In the genomic region with DNA sequence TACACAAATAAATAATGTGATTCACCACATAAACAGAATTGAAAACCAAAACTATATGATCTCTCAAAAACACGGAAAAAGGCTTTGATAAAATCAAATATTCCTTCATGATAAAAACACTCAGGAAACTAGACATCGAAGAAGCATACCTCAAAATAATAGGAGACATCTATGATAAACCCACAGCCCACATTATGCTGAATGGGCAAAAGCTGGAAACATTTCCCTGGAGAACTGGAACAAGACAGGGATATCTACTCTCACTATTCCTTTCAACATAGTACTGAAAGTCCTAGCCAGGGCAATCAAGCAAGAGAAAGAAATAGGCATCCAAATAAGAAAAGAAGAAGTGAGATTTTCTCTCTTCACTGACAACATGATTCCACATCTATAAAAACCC, we compare ENCODE assay signal across 4 cellular contexts.
TF ChIP-seq lines count a peak whose summit lies in the region.

No MANE protein-coding gene starts in this region.

TF ChIP-seq in HepG2, 621 proteins besides CTCF, POLR2A, EP300 and RAD21 (continues in another document):
- no peak for TF ChIP-seq U2AF2 (IDR thresholded peaks at IDR 0.05; ENCODE audit: low read depth, low read length)
- no peak for TF ChIP-seq MAZ (IDR thresholded peaks at IDR 0.05; ENCODE audit: borderline replicate concordance, low read depth, low read length)
- TF ChIP-seq MAZ (CRISPR knock-in tag; IDR thresholded peaks at IDR 0.05; ENCODE audit: low read depth) = no peak
- TF ChIP-seq MTF2 (CRISPR knock-in tag; IDR thresholded peaks at IDR 0.05; ENCODE audit: borderline replicate concordance) = no peak
- no peak for TF ChIP-seq CEBPG (CRISPR knock-in tag; IDR thresholded peaks at IDR 0.05)
- no peak for TF ChIP-seq ESRRA (CRISPR knock-in tag; IDR thresholded peaks at IDR 0.05; ENCODE audit: low read depth)
- no peak for TF ChIP-seq FOXA1 (IDR thresholded peaks at IDR 0.05)
- TF ChIP-seq FOXA1 (CRISPR knock-in tag; IDR thresholded peaks at IDR 0.05) = no peak
- no peak for TF ChIP-seq ZFP36L2 (CRISPR knock-in tag; IDR thresholded peaks at IDR 0.05)
- TF ChIP-seq RBM22 (optimal IDR thresholded peaks at IDR 0.05; ENCODE audit: low read length) = no peak
- no peak for TF ChIP-seq ZZZ3 (CRISPR knock-in tag; IDR thresholded peaks at IDR 0.05; ENCODE audit: borderline replicate concordance)
- no peak for TF ChIP-seq STAT5B (CRISPR knock-in tag; IDR thresholded peaks at IDR 0.05)
- TF ChIP-seq, protein P1, sequence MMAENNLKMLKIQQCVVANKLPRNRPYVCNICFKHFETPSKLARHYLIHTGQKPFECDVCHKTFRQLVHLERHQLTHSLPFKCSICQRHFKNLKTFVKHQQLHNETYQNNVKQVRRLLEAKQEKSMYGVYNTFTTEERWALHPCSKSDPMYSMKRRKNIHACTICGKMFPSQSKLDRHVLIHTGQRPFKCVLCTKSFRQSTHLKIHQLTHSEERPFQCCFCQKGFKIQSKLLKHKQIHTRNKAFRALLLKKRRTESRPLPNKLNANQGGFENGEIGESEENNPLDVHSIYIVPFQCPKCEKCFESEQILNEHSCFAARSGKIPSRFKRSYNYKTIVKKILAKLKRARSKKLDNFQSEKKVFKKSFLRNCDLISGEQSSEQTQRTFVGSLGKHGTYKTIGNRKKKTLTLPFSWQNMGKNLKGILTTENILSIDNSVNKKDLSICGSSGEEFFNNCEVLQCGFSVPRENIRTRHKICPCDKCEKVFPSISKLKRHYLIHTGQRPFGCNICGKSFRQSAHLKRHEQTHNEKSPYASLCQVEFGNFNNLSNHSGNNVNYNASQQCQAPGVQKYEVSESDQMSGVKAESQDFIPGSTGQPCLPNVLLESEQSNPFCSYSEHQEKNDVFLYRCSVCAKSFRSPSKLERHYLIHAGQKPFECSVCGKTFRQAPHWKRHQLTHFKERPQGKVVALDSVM (CRISPR knock-in tag; IDR thresholded peaks at IDR 0.05) = no peak
- no peak for TF ChIP-seq HOXA7 (CRISPR knock-in tag; IDR thresholded peaks at IDR 0.05)

TF ChIP-seq in A549, 52 proteins besides CTCF, POLR2A, EP300 and RAD21:
- TF ChIP-seq MAFK (IDR thresholded peaks at IDR 0.05; ENCODE audit: partially characterized antibody) = peak; percentile 72
- no peak for TF ChIP-seq NR3C1 (IDR thresholded peaks at IDR 0.05)

TF ChIP-seq in GM23338, 12 proteins besides CTCF, POLR2A, EP300 and RAD21:
- no peak for TF ChIP-seq ETS1 (IDR thresholded peaks at IDR 0.05)
- TF ChIP-seq STAT1 (IDR thresholded peaks at IDR 0.05; ENCODE audit: unreplicated experiment) = no peak
- TF ChIP-seq ZNF114 (CRISPR knock-in tag; IDR thresholded peaks at IDR 0.05) = no peak
- TF ChIP-seq EZH2phosphoT487 (IDR thresholded peaks at IDR 0.05; ENCODE audit: unreplicated experiment) = no peak
- TF ChIP-seq EZH2 (IDR thresholded peaks at IDR 0.05; ENCODE audit: low read depth, unreplicated experiment) = no peak
- no peak for TF ChIP-seq ZNF331 (CRISPR knock-in tag; IDR thresholded peaks at IDR 0.05; ENCODE audit: low read depth)

TF ChIP-seq in K562, 482 proteins besides CTCF, POLR2A, EP300 and RAD21:
- no peak for TF ChIP-seq CREBBP (IDR thresholded peaks at IDR 0.05; ENCODE audit: low read depth, low read length)
- no peak for TF ChIP-seq ZBTB11 (CRISPR knock-in tag; IDR thresholded peaks at IDR 0.05)
- no peak for TF ChIP-seq SMARCE1 (IDR thresholded peaks at IDR 0.05)
- TF ChIP-seq MEF2A (IDR thresholded peaks at IDR 0.05; ENCODE audit: control insufficient read depth, low read depth, low read length) = no peak
- TF ChIP-seq ZNF324 (CRISPR knock-in tag; IDR thresholded peaks at IDR 0.05) = 0 out of 2 replicates have a peak, but pooled peaks have one; percentile 49
- peak; percentile 51 for TF ChIP-seq MAFG (tag; conservative IDR thresholded peaks at IDR 0.05)
- no peak for TF ChIP-seq CXXC5 (CRISPR knock-in tag; IDR thresholded peaks at IDR 0.05)
- TF ChIP-seq PBX2 (CRISPR knock-in tag; IDR thresholded peaks at IDR 0.05; ENCODE audit: low read depth) = no peak
- no peak for TF ChIP-seq PBX2 (tag; conservative IDR thresholded peaks at IDR 0.05; ENCODE audit: low read depth)
- TF ChIP-seq KDM5B (IDR thresholded peaks at IDR 0.05; ENCODE audit: insufficient replicate concordance, low read depth, low read length) = no peak
- no peak for TF ChIP-seq DIDO1 (tag; IDR thresholded peaks at IDR 0.05; ENCODE audit: low read depth)
- peak; percentile 49; the same call in 1 of the 2 replicates for TF ChIP-seq C11orf30 (IDR thresholded peaks at IDR 0.05; ENCODE audit: low read depth)
- TF ChIP-seq ZBTB17 (CRISPR knock-in tag; IDR thresholded peaks at IDR 0.05) = no peak
- no peak for TF ChIP-seq ZBTB43 (CRISPR knock-in tag; IDR thresholded peaks at IDR 0.05)
- TF ChIP-seq MAFK (IDR thresholded peaks at IDR 0.05; ENCODE audit: low read length) = peak; percentile 28; the same call in 1 of the 2 replicates
- TF ChIP-seq NFIX (CRISPR knock-in tag; IDR thresholded peaks at IDR 0.05; ENCODE audit: low read depth) = no peak
- TF ChIP-seq CBFB (CRISPR knock-in tag; IDR thresholded peaks at IDR 0.05) = no peak
- no peak for TF ChIP-seq KDM2B (CRISPR knock-in tag; IDR thresholded peaks at IDR 0.05)
- no peak for TF ChIP-seq GABPB2 (CRISPR knock-in tag; conservative IDR thresholded peaks at IDR 0.05)
- TF ChIP-seq ZNF316 (IDR thresholded peaks at IDR 0.05) = peak; percentile 68
- TF ChIP-seq MAFF (IDR thresholded peaks at IDR 0.05; ENCODE audit: low read length) = peak; percentile 37; the same call in 1 of the 2 replicates
- TF ChIP-seq CBFA2T2 (conservative IDR thresholded peaks at IDR 0.05) = no peak
- TF ChIP-seq ELK1 (CRISPR knock-in tag; IDR thresholded peaks at IDR 0.05) = no peak
- TF ChIP-seq RAD51 (IDR thresholded peaks at IDR 0.05; ENCODE audit: borderline replicate concordance, low read depth) = no peak
- TF ChIP-seq, protein P2, sequence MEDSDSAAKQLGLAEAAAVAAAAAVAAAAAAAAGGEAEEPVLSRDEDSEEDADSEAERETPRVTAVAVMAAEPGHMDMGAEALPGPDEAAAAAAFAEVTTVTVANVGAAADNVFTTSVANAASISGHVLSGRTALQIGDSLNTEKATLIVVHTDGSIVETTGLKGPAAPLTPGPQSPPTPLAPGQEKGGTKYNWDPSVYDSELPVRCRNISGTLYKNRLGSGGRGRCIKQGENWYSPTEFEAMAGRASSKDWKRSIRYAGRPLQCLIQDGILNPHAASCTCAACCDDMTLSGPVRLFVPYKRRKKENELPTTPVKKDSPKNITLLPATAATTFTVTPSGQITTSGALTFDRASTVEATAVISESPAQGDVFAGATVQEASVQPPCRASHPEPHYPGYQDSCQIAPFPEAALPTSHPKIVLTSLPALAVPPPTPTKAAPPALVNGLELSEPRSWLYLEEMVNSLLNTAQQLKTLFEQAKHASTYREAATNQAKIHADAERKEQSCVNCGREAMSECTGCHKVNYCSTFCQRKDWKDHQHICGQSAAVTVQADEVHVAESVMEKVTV (CRISPR knock-in tag; IDR thresholded peaks at IDR 0.05) = no peak
